12 cellular contexts compared by ENCODE assay signal in the genomic region with DNA sequence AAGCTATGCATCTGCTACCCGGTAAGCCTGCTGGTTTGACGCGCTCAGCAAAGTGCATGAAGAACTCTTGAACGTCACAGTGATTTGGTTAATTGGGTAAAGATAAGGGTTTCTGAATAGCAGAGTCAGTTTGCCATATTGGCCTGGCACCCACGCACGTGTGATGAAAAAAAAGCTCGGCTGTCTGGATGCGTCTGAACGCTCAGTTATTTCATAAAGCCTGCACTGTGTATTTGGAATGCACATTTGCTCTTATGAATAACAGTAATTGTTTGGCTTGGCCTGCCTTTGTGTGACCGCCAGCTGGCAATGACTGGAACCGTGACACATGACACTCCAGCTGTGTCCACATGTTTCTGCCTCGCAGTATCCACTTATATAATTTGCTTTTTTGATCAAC.
A peak's percentile ranks its signal among the peaks of the same experiment; 100 is the strongest.
DNase-seq lines count a peak whose midpoint lies in the region; ATAC-seq and TF ChIP-seq lines count a peak whose summit lies in the region.
"Had no signal": no experiment of that assay in that cellular context is flagged by ENCODE, and none has a peak within 500 bp of the region (broad histone marks: within the 10 kb centered on the region; RNA-seq: fewer than 3 reads in every experiment).

No MANE protein-coding gene starts in this region.

- H3K4me3 ChIP-seq in body of pancreas (no peak overlapping the region), thyroid gland (replicated peaks in 1 of 3) (no peak overlapping the region)
- H3K4me3 ChIP-seq: Peyer's patch had no signal

- TF ChIP-seq POLR2A in body of pancreas (IDR thresholded peaks at IDR 0.05) (no peak), thyroid gland (IDR thresholded peaks at IDR 0.05) (no peak)

- DNase-seq in NCI-H187 treated with DMSO at 0.1 percent for 48 hours (lab: John Stamatoyannopoulos, UW), result peak; percentile 79
- peak; percentile 43 to 70 (median 66) for DNase-seq in body of pancreas
- DNase-seq in left colon, result peak; percentile 17 to 26
- peak; percentile 35 to 62 for DNase-seq in thyroid gland
- DNase-seq in 8988T, result no peak
- DNase-seq in immature natural killer cell, result no peak
- DNase-seq in mesothelial cell of epicardium (ENCODE audit: low spot score in 2 of 2, unreplicated experiment in 2 of 2), result no peak
- DNase-seq: activated CD4-positive, alpha-beta memory T cell treated with anti-CD3 and anti-CD28 coated beads for 36 hours; stimulated activated CD4-positive, alpha-beta T cell treated with anti-CD3 and anti-CD28 coated beads, Interleukin-15, amount 100 ng/mL, for 24 hours had no signal

- no peaks in the 10 kb centered on the region for H3K36me3 ChIP-seq in body of pancreas (replicated peaks in 1 of 2; ENCODE audit: insufficient read depth in 1 of 2, low read depth in 2 of 2)
- H3K36me3 ChIP-seq in thyroid gland, result no peaks in the 10 kb centered on the region
- H3K36me3 ChIP-seq: Peyer's patch had no signal

- no peaks in the 10 kb centered on the region for H3K36me3 Mint-ChIP-seq in immature natural killer cell
- peaks cover 2% of the 10 kb centered on the region for H3K36me3 Mint-ChIP-seq in mesothelial cell of epicardium
- H3K36me3 Mint-ChIP-seq: activated CD4-positive, alpha-beta memory T cell treated with anti-CD3 and anti-CD28 coated beads for 36 hours had no signal

- 17 to 22% methylated on average over 12 of the region's 12 CpGs for WGBS in body of pancreas, 2 donors
- WGBS in thyroid gland, 2 donors, result 27 to 51% methylated on average over 12 of the region's 12 CpGs

- H3K9me3 ChIP-seq in body of pancreas, result no peaks in the 10 kb centered on the region
- H3K9me3 ChIP-seq in thyroid gland, result no peaks in the 10 kb centered on the region
- H3K9me3 ChIP-seq: Peyer's patch had no signal

- H3K9me3 Mint-ChIP-seq in immature natural killer cell, result peaks cover 0 to 13% (median 6%) of the 10 kb centered on the region in 6 donors
- H3K9me3 Mint-ChIP-seq in mesothelial cell of epicardium, result peaks cover 19% of the 10 kb centered on the region
- H3K9me3 Mint-ChIP-seq: central memory CD8-positive, alpha-beta T cell had no signal

- H3K27me3 Mint-ChIP-seq in immature natural killer cell (ENCODE audit: low read depth in 3 of 3), result peaks cover 0 to 5% (median 5%) of the 10 kb centered on the region in 3 donors
- H3K27me3 Mint-ChIP-seq in mesothelial cell of epicardium (ENCODE audit: low read depth), result no peaks in the 10 kb centered on the region
- H3K27me3 Mint-ChIP-seq: activated CD4-positive, alpha-beta memory T cell treated with anti-CD3 and anti-CD28 coated beads for 36 hours; central memory CD8-positive, alpha-beta T cell had no signal

- H3K4me1 ChIP-seq in body of pancreas, result peaks cover 12% of the 10 kb centered on the region
- peaks cover 13 to 16% of the 10 kb centered on the region in 2 donors for H3K4me1 ChIP-seq in thyroid gland
- H3K4me1 ChIP-seq: Peyer's patch had no signal

- H3K27me3 ChIP-seq in body of pancreas (no peaks in the 10 kb centered on the region), thyroid gland (no peaks in the 10 kb centered on the region)
- H3K27me3 ChIP-seq: Peyer's patch had no signal

- ATAC-seq in body of pancreas (peak; percentile 69), left colon (no peak), GM21528 (IDR thresholded peaks at IDR 0.05; ENCODE audit: low FRiP score, unreplicated experiment) (no peak)

- no peak overlapping the region for H3K27ac Mint-ChIP-seq in immature natural killer cell
- no peak overlapping the region for H3K27ac Mint-ChIP-seq in mesothelial cell of epicardium
- H3K27ac Mint-ChIP-seq: activated CD4-positive, alpha-beta memory T cell treated with anti-CD3 and anti-CD28 coated beads for 36 hours had no signal

- H3K27ac ChIP-seq in body of pancreas (no peak overlapping the region), thyroid gland (no peak overlapping the region)

- H3K4me3 Mint-ChIP-seq in immature natural killer cell, result no peak overlapping the region
- no peak overlapping the region for H3K4me3 Mint-ChIP-seq in mesothelial cell of epicardium
- H3K4me3 Mint-ChIP-seq: activated CD4-positive, alpha-beta memory T cell treated with anti-CD3 and anti-CD28 coated beads for 36 hours; central memory CD8-positive, alpha-beta T cell had no signal

- TF ChIP-seq CTCF in body of pancreas (IDR thresholded peaks at IDR 0.05) (no peak), thyroid gland (IDR thresholded peaks at IDR 0.05) (no peak), mesothelial cell of epicardium (IDR thresholded peaks at IDR 0.05; ENCODE audit: unreplicated experiment) (no peak)

- H3K4me1 Mint-ChIP-seq in immature natural killer cell, result no peaks in the 10 kb centered on the region
- H3K4me1 Mint-ChIP-seq in mesothelial cell of epicardium, result peaks cover 29% of the 10 kb centered on the region
- H3K4me1 Mint-ChIP-seq: central memory CD8-positive, alpha-beta T cell had no signal

- intact Hi-C loops in body of pancreas (cut with DNase I) (no loop called here), left colon (cut with DNase I, micrococcal nuclease) (no loop called here), thyroid gland (cut with DNase I) (no loop called here)

Comparison
In these comparisons a context has a peak if more than half of its experiments do, and no peak if none do; other contexts are left out.
1. DNase-seq: peak in NCI-H187 treated with DMSO at 0.1 percent for 48 hours (single experiment), body of pancreas (4 of 4), left colon (2 of 2) and thyroid gland (2 of 2); none in 8988T (single experiment), immature natural killer cell (0 of 3) and mesothelial cell of epicardium (0 of 2).